ENCODE assay signal across 26 cellular contexts in genomic region chr13:59088716-59089115, GRCh38.
A peak's percentile ranks its signal among the peaks of the same experiment; 100 is the strongest.
DNase-seq lines count a peak whose midpoint lies in the region.
"Had no signal": no experiment of that assay in that cellular context is flagged by ENCODE, and none has a peak within 500 bp of the region (broad histone marks: within the 10 kb centered on the region; RNA-seq: fewer than 3 reads in every experiment).

No MANE protein-coding gene starts in this region.

- POLR2A ChIA-PET in CD8-positive, alpha-beta memory T cell (lab: Charles Lee) = no interaction called here

- no peak overlapping the region for H3K27ac Mint-ChIP-seq in CD8-positive, alpha-beta memory T cell
- H3K27ac Mint-ChIP-seq: endodermal cell; H9; stimulated activated memory B cell treated with anti-CD40 and anti-IgM and Interleukin-4, amounts not matched to agents 10 μg/mL and 1 μg/mL and 100 μg/mL, for 72 hours; T-cell had no signal

- peaks cover 0 to 9% (median 2%) of the 10 kb centered on the region in 5 donors for H3K9me3 Mint-ChIP-seq in CD8-positive, alpha-beta memory T cell
- H3K9me3 Mint-ChIP-seq: endodermal cell, H9 had no signal

- no peak overlapping the region for H3K4me3 Mint-ChIP-seq in CD8-positive, alpha-beta memory T cell
- H3K4me3 Mint-ChIP-seq: endodermal cell; H9; stimulated activated memory B cell treated with anti-CD40 and anti-IgM and Interleukin-4, amounts not matched to agents 10 μg/mL and 1 μg/mL and 100 μg/mL, for 72 hours; T-cell had no signal

- H3K27me3 Mint-ChIP-seq in CD8-positive, alpha-beta memory T cell = peaks cover 0 to 3% of the 10 kb centered on the region in 2 donors
- H3K27me3 Mint-ChIP-seq: stimulated activated memory B cell treated with anti-CD40 and anti-IgM and Interleukin-4, amounts not matched to agents 10 μg/mL and 1 μg/mL and 100 μg/mL, for 72 hours; T-cell had no signal

- H3K4me1 ChIP-seq in effector memory CD4-positive, alpha-beta T cell (ENCODE audit: control insufficient read depth, insufficient read depth, low read length, poor library complexity, severe bottlenecking) = no peaks in the 10 kb centered on the region
- no peaks in the 10 kb centered on the region for H3K4me1 ChIP-seq in CD8-positive, alpha-beta memory T cell (ENCODE audit: insufficient read depth, low read length)
- H3K4me1 ChIP-seq: parathyroid adenoma, right lobe of liver, testis, vagina had no signal

- H3K27ac ChIP-seq in effector memory CD4-positive, alpha-beta T cell (ENCODE audit: insufficient read depth, low read length, poor library complexity, severe bottlenecking) = no peak overlapping the region
- no peak overlapping the region for H3K27ac ChIP-seq in CD8-positive, alpha-beta memory T cell (ENCODE audit: low read depth, low read length)
- H3K27ac ChIP-seq: BLaER1, parathyroid adenoma, right lobe of liver, testis, vagina had no signal

- H3K9me3 ChIP-seq in effector memory CD4-positive, alpha-beta T cell (ENCODE audit: control insufficient read depth, low read length) = no peaks in the 10 kb centered on the region
- no peaks in the 10 kb centered on the region for H3K9me3 ChIP-seq in CD8-positive, alpha-beta memory T cell (ENCODE audit: low read length)
- H3K9me3 ChIP-seq: BLaER1, right lobe of liver, testis, vagina had no signal

- no peak overlapping the region for H3K4me3 ChIP-seq in effector memory CD4-positive, alpha-beta T cell (ENCODE audit: insufficient read depth, low read depth, low read length, poor library complexity, severe bottlenecking)
- no peak overlapping the region for H3K4me3 ChIP-seq in CD8-positive, alpha-beta memory T cell (ENCODE audit: low read length)
- H3K4me3 ChIP-seq: BLaER1, lung, right lobe of liver, testis, vagina had no signal

- no peaks in the 10 kb centered on the region for H3K36me3 Mint-ChIP-seq in CD8-positive, alpha-beta memory T cell
- H3K36me3 Mint-ChIP-seq: stimulated activated memory B cell treated with anti-CD40 and anti-IgM and Interleukin-4, amounts not matched to agents 10 μg/mL and 1 μg/mL and 100 μg/mL, for 72 hours; T-cell had no signal

- H3K4me1 Mint-ChIP-seq in CD8-positive, alpha-beta memory T cell = no peaks in the 10 kb centered on the region
- H3K4me1 Mint-ChIP-seq: endodermal cell; H9; stimulated activated memory B cell treated with anti-CD40 and anti-IgM and Interleukin-4, amounts not matched to agents 10 μg/mL and 1 μg/mL and 100 μg/mL, for 72 hours; T-cell had no signal

- CTCF ChIA-PET in CD8-positive, alpha-beta memory T cell (lab: Charles Lee) = no interaction called here

- DNase-seq in A172 (ENCODE audit: low spot score) (peak; percentile 43), NCI-H226 (peak; percentile 73), brain pericyte (ENCODE audit: low read depth, low spot score) (peak; percentile 22), hepatic stellate cell (ENCODE audit: low spot score) (peak; percentile 2), AG08396 (ENCODE audit: low spot score) (no peak), SK-N-DZ (ENCODE audit: low spot score) (no peak)
- no peak for DNase-seq in effector memory CD4-positive, alpha-beta T cell
- DNase-seq in CD8-positive, alpha-beta memory T cell = no peak
- DNase-seq: 8988T; activated CD8-positive, alpha-beta memory T cell treated with anti-CD3 and anti-CD28 coated beads, Interleukin-2, amount 50 U/mL, for 48 hours; activated effector memory CD4-positive, alpha-beta T cell treated with Interleukin-2 at 50 U/mL for 16 hours; Calu3; cerebellar nuclear complex; endodermal cell; H9; hippocampal formation; islet precursor cell; NCI-H524; right lobe of liver; T-cell; testis had no signal

- H3K27me3 ChIP-seq in effector memory CD4-positive, alpha-beta T cell (replicated peaks; ENCODE audit: control insufficient read depth, insufficient read depth, low read length, poor library complexity, severe bottlenecking) = no peaks in the 10 kb centered on the region
- H3K27me3 ChIP-seq in CD8-positive, alpha-beta memory T cell (ENCODE audit: insufficient read depth, low read length, poor library complexity, severe bottlenecking) = no peaks in the 10 kb centered on the region
- H3K27me3 ChIP-seq: BLaER1, right lobe of liver, testis, vagina had no signal

- no peaks in the 10 kb centered on the region for H3K36me3 ChIP-seq in effector memory CD4-positive, alpha-beta T cell (ENCODE audit: control insufficient read depth, insufficient read depth, low read length)
- H3K36me3 ChIP-seq in CD8-positive, alpha-beta memory T cell (ENCODE audit: insufficient read depth, low read length) = no peaks in the 10 kb centered on the region
- H3K36me3 ChIP-seq: BLaER1, right lobe of liver, vagina had no signal

Comparison
In these comparisons a context has a peak if more than half of its experiments do, and no peak if none do; other contexts are left out.
1. DNase-seq: peak in A172 (single experiment), NCI-H226 (single experiment), brain pericyte (single experiment) and hepatic stellate cell (single experiment); none in AG08396 (single experiment), effector memory CD4-positive, alpha-beta T cell (0 of 3), SK-N-DZ (single experiment) and CD8-positive, alpha-beta memory T cell (0 of 5).